Comparison of ENCODE assay signal across 9 cellular contexts in genomic region chr17:2011421-2012371, GRCh38. TPM values are rescaled to one million over a fixed set of nuclear protein-coding genes. Genes with fewer than 3 reads are reported as not detected.
DNase-seq lines count a peak whose midpoint lies in the region; ATAC-seq, FAIRE-seq and TF ChIP-seq lines count a peak whose summit lies in the region.
"Had no signal": no experiment of that assay in that cellular context is flagged by ENCODE, and none has a peak within 500 bp of the region (broad histone marks: within the 10 kb centered on the region; RNA-seq: fewer than 3 reads in every experiment).

No MANE protein-coding gene starts in this region.

- no peak overlapping the region for H3K9ac ChIP-seq in HUES48 (ENCODE audit: low read depth, low read length)

- FAIRE-seq in GM19239 (lab: Jason Lieb, UNC) (no peak), GM12892 (lab: Jason Lieb, UNC) (no peak)

- H3K4me1 ChIP-seq in HUES48 (ENCODE audit: control insufficient read depth, insufficient read depth, low read length) = peaks cover 11% of the 10 kb centered on the region
- peaks cover 4 to 34% of the 10 kb centered on the region in 2 donors for H3K4me1 ChIP-seq in ascending aorta
- no peaks in the 10 kb centered on the region for H3K4me1 ChIP-seq in thymus (ENCODE audit: control insufficient read depth, insufficient read depth, low read length)

- 58% methylated on average over 23 of the region's 23 CpGs for WGBS in thymus

- H3K27ac ChIP-seq in HUES48 (ENCODE audit: low read depth, low read length) (peak overlapping the region; percentile 40), ascending aorta (peak overlapping the region; percentile 70 to 80), thymus (ENCODE audit: low read depth) (peak overlapping the region; percentile 52)

- DNase-seq in ascending aorta (ENCODE audit: low spot score in 2 of 2) (peak in 1 of 2 donors; percentile 75), iPS-NIHi7 (ENCODE audit: extremely low spot score) (peak; percentile 60), GM19239 (ENCODE audit: insufficient read length, low spot score) (no peak), dermis blood vessel endothelial cell (no peak), GM12892 (ENCODE audit: insufficient read length) (no peak)
- DNase-seq: activated CD4-positive, alpha-beta T cell treated with anti-CD3 and anti-CD28 coated beads, Interleukin-2, amount 10 ng/mL, durations not matched to agents 7 days and 5 days had no signal

- intact Hi-C loops in ascending aorta (cut with DNase I) = loop anchor here (2.0 kb wide), 1 partner anchor 13 kb away; no protein-coding TSS in a partner anchor

- no peak overlapping the region for H3K4me3 ChIP-seq in HUES48 (ENCODE audit: low read depth, low read length)
- H3K4me3 ChIP-seq in ascending aorta = peak overlapping the region in 1 of 2 donors; percentile 6
- H3K4me3 ChIP-seq in thymus (ENCODE audit: low read length) = no peak overlapping the region

- TF ChIP-seq CTCF in ascending aorta (IDR thresholded peaks at IDR 0.05) = no peak

- ATAC-seq in HG02870 (IDR thresholded peaks at IDR 0.05; ENCODE audit: unreplicated experiment) = no peak

- TF ChIP-seq POLR2A in GM12892 (IDR thresholded peaks at IDR 0.05; ENCODE audit: low read depth, low read length) = no peak

- peaks cover 36% of the 10 kb centered on the region for H3K27me3 ChIP-seq in HUES48 (ENCODE audit: control insufficient read depth, insufficient read depth, low read length)
- no peaks in the 10 kb centered on the region for H3K27me3 ChIP-seq in ascending aorta
- no peaks in the 10 kb centered on the region for H3K27me3 ChIP-seq in thymus (ENCODE audit: control insufficient read depth, insufficient read depth)

- no peaks in the 10 kb centered on the region for H3K9me3 ChIP-seq in HUES48 (ENCODE audit: control insufficient read depth, insufficient read depth, low read length)
- H3K9me3 ChIP-seq in ascending aorta = no peaks in the 10 kb centered on the region
- no peaks in the 10 kb centered on the region for H3K9me3 ChIP-seq in thymus (ENCODE audit: control insufficient read depth)

- H3K36me3 ChIP-seq in HUES48 (ENCODE audit: control insufficient read depth, insufficient read depth, low read length) = no peaks in the 10 kb centered on the region
- H3K36me3 ChIP-seq in ascending aorta = no peaks in the 10 kb centered on the region
- no peaks in the 10 kb centered on the region for H3K36me3 ChIP-seq in thymus (ENCODE audit: control insufficient read depth, insufficient read depth)

RNA-seq across cellular contexts. Expression of gene RTN4RL1, which starts 13.4 kb away (rescaled TPM):
- total RNA-seq in ascending aorta (11.5 TPM), dermis blood vessel endothelial cell (0.51 and 0.60 TPM in 2 replicates)
- polyA plus RNA-seq in thymus = 0.68 TPM
- polyA plus RNA-seq in GM12892 (2012; ENCODE audit: missing spikeins) = not detected

RNA-seq across cellular contexts. Expression of gene DPH1, which starts 18.3 kb away (rescaled TPM):
- total RNA-seq in ascending aorta (125 TPM), dermis blood vessel endothelial cell (18.4 and 25.7 TPM in 2 replicates)
- polyA plus RNA-seq in thymus = 26.4 TPM
- 16.9 TPM for polyA plus RNA-seq in GM12892 (2012; ENCODE audit: missing spikeins)

RNA-seq across cellular contexts. Expression of gene OVCA2, which starts 30.1 kb away (rescaled TPM):
- total RNA-seq in ascending aorta (71.3 TPM), dermis blood vessel endothelial cell (43.5 and 77.1 TPM in 2 replicates)
- 81.8 TPM for polyA plus RNA-seq in thymus
- polyA plus RNA-seq in GM12892 (2012; ENCODE audit: missing spikeins) = 19.0 TPM

RNA-seq across cellular contexts. Expression of gene HIC1, which starts 43.2 kb away (rescaled TPM):
- total RNA-seq in ascending aorta = 131 TPM
- 4.2 TPM for polyA plus RNA-seq in thymus
- total RNA-seq in dermis blood vessel endothelial cell = 117 and 120 TPM in 2 replicates
- 8.3 TPM for polyA plus RNA-seq in GM12892 (2012; ENCODE audit: missing spikeins)
